Comparison of ENCODE assay signal across 1 cellular context in the genomic region with DNA sequence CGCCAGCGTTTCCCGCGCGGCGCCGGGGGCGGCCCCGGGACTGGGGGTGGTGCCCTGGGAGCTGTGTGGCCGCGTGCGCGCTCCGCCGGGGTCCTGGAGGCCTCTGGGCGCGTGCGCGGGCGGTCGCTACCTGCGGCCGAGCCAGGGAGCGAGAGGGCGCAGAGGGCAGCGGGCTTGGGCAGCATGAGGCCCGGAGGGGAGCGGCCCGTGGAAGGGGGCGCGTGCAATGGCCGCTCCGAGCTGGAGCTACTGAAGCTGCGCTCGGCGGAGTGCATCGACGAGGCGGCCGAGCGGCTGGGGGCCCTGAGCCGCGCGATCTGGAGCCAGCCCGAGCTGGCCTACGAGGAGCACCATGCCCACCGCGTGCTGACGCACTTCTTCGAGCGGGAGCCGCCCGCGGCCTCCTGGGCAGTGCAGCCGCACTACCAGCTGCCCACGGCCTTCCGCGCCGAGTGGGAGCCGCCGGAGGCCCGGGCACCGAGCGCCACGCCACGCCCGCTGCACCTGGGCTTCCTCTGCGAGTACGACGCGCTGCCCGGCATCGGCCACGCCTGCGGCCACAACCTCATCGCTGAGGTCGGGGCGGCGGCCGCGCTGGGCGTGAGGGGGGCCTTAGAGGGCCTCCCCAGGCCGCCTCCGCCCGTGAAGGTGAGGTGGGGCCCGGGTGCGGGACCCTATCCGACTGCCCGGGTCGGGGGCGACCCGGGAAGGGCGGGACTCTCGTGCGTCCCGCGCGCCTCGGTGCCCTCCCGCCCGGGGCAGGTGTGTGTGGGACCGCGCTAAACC.
TF ChIP-seq lines count a peak whose summit lies in the region.

A gene with protein sequence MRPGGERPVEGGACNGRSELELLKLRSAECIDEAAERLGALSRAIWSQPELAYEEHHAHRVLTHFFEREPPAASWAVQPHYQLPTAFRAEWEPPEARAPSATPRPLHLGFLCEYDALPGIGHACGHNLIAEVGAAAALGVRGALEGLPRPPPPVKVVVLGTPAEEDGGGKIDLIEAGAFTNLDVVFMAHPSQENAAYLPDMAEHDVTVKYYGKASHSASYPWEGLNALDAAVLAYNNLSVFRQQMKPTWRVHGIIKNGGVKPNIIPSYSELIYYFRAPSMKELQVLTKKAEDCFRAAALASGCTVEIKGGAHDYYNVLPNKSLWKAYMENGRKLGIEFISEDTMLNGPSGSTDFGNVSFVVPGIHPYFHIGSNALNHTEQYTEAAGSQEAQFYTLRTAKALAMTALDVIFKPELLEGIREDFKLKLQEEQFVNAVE (plus strand): TSS at position 94 of the 786 bp plus-strand sequence. CDS start 90 bp downstream, at position 184.

TF ChIP-seq in HepG2, 621 proteins besides CTCF, POLR2A, EP300 and RAD21 (continued from another document and continues in another):
- TF ChIP-seq, protein P1, sequence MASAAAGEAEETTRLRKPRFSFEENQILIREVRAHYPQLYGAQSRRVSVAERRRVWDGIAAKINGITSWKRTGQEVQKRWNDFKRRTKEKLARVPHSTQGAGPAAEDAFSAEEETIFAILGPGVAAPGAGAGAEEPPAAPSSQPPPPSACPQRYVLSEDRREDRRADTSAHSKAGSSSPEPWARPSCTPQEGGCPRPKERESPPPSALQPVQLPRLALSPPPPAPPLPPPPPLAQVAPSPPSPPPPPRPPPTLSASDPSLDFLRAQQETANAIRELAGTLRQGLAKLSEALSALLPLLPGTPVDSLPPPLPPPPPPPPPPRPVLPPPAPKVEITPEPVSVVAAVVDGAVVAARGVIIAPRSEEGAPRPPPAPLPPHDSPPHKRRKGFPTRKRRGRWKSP (CRISPR knock-in tag; IDR thresholded peaks at IDR 0.05) = peak; percentile 95
- no peak for TF ChIP-seq RBAK (CRISPR knock-in tag; IDR thresholded peaks at IDR 0.05)
- TF ChIP-seq KLF9 (CRISPR knock-in tag; IDR thresholded peaks at IDR 0.05; ENCODE audit: low read depth) = no peak
- TF ChIP-seq, protein P2, sequence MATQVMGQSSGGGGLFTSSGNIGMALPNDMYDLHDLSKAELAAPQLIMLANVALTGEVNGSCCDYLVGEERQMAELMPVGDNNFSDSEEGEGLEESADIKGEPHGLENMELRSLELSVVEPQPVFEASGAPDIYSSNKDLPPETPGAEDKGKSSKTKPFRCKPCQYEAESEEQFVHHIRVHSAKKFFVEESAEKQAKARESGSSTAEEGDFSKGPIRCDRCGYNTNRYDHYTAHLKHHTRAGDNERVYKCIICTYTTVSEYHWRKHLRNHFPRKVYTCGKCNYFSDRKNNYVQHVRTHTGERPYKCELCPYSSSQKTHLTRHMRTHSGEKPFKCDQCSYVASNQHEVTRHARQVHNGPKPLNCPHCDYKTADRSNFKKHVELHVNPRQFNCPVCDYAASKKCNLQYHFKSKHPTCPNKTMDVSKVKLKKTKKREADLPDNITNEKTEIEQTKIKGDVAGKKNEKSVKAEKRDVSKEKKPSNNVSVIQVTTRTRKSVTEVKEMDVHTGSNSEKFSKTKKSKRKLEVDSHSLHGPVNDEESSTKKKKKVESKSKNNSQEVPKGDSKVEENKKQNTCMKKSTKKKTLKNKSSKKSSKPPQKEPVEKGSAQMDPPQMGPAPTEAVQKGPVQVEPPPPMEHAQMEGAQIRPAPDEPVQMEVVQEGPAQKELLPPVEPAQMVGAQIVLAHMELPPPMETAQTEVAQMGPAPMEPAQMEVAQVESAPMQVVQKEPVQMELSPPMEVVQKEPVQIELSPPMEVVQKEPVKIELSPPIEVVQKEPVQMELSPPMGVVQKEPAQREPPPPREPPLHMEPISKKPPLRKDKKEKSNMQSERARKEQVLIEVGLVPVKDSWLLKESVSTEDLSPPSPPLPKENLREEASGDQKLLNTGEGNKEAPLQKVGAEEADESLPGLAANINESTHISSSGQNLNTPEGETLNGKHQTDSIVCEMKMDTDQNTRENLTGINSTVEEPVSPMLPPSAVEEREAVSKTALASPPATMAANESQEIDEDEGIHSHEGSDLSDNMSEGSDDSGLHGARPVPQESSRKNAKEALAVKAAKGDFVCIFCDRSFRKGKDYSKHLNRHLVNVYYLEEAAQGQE (IDR thresholded peaks at IDR 0.05; ENCODE audit: borderline replicate concordance in 1 of 2, low read depth in 1 of 2, low read length in 2 of 2) = no peak
- peak; percentile 41; the same call in 1 of the 2 replicates for TF ChIP-seq SIX4 (CRISPR knock-in tag; IDR thresholded peaks at IDR 0.05)
- no peak for TF ChIP-seq SP1 (IDR thresholded peaks at IDR 0.05)
- no peak for TF ChIP-seq SP1 (CRISPR knock-in tag; IDR thresholded peaks at IDR 0.05)
- no peak for TF ChIP-seq ZNF20 (CRISPR knock-in tag; IDR thresholded peaks at IDR 0.05)
- TF ChIP-seq NCOA1 (CRISPR knock-in tag; IDR thresholded peaks at IDR 0.05) = no peak
- TF ChIP-seq KDM5A (IDR thresholded peaks at IDR 0.05; ENCODE audit: borderline replicate concordance, low read length) = no peak
- TF ChIP-seq, protein P3, sequence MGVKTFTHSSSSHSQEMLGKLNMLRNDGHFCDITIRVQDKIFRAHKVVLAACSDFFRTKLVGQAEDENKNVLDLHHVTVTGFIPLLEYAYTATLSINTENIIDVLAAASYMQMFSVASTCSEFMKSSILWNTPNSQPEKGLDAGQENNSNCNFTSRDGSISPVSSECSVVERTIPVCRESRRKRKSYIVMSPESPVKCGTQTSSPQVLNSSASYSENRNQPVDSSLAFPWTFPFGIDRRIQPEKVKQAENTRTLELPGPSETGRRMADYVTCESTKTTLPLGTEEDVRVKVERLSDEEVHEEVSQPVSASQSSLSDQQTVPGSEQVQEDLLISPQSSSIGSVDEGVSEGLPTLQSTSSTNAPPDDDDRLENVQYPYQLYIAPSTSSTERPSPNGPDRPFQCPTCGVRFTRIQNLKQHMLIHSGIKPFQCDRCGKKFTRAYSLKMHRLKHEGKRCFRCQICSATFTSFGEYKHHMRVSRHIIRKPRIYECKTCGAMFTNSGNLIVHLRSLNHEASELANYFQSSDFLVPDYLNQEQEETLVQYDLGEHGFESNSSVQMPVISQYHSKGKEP (CRISPR knock-in tag; IDR thresholded peaks at IDR 0.05) = peak; percentile 82
- TF ChIP-seq ZNF768 (CRISPR knock-in tag; IDR thresholded peaks at IDR 0.05) = peak; percentile 78; the same call in 1 of the 2 replicates
- TF ChIP-seq, protein P4, sequence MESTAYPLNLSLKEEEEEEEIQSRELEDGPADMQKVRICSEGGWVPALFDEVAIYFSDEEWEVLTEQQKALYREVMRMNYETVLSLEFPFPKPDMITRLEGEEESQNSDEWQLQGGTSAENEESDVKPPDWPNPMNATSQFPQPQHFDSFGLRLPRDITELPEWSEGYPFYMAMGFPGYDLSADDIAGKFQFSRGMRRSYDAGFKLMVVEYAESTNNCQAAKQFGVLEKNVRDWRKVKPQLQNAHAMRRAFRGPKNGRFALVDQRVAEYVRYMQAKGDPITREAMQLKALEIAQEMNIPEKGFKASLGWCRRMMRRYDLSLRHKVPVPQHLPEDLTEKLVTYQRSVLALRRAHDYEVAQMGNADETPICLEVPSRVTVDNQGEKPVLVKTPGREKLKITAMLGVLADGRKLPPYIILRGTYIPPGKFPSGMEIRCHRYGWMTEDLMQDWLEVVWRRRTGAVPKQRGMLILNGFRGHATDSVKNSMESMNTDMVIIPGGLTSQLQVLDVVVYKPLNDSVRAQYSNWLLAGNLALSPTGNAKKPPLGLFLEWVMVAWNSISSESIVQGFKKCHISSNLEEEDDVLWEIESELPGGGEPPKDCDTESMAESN (CRISPR knock-in tag; conservative IDR thresholded peaks at IDR 0.05) = peak; percentile 94
- TF ChIP-seq ATF7 (IDR thresholded peaks at IDR 0.05) = no peak
- TF ChIP-seq ATF7 (CRISPR knock-in tag; IDR thresholded peaks at IDR 0.05) = no peak
- TF ChIP-seq FOXO1 (CRISPR knock-in tag; IDR thresholded peaks at IDR 0.05) = peak; percentile 44
- TF ChIP-seq CREB1 (IDR thresholded peaks at IDR 0.05) = no peak
- TF ChIP-seq CREB1 (CRISPR knock-in tag; IDR thresholded peaks at IDR 0.05) = no peak
- no peak; the same call in 1 of the 2 replicates for TF ChIP-seq KDM3A (CRISPR knock-in tag; IDR thresholded peaks at IDR 0.05; ENCODE audit: low read depth)
- peak; percentile 86; the same call in 1 of the 2 replicates for TF ChIP-seq ZNF713 (CRISPR knock-in tag; IDR thresholded peaks at IDR 0.05)
- TF ChIP-seq SNRNP70 (IDR thresholded peaks at IDR 0.05; ENCODE audit: low read depth, low read length) = no peak
- TF ChIP-seq, protein P5, sequence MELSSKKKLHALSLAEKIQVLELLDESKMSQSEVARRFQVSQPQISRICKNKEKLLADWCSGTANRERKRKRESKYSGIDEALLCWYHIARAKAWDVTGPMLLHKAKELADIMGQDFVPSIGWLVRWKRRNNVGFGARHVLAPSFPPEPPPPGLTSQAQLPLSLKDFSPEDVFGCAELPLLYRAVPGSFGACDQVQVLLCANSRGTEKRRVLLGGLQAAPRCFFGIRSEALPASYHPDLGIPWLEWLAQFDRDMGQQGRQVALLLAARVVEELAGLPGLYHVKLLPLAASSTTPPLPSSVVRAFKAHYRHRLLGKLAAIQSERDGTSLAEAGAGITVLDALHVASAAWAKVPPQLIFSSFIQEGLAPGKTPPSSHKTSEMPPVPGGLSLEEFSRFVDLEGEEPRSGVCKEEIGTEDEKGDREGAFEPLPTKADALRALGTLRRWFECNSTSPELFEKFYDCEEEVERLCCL (CRISPR knock-in tag; IDR thresholded peaks at IDR 0.05; ENCODE audit: borderline replicate concordance) = no peak
- TF ChIP-seq ZNF552 (CRISPR knock-in tag; IDR thresholded peaks at IDR 0.05; ENCODE audit: borderline replicate concordance) = peak; percentile 90; the same call in 1 of the 2 replicates
- TF ChIP-seq ZNF337 (CRISPR knock-in tag; IDR thresholded peaks at IDR 0.05; ENCODE audit: borderline replicate concordance, low read depth) = no peak
- peak; percentile 57; the same call in 1 of the 2 replicates for TF ChIP-seq ELF3 (CRISPR knock-in tag; IDR thresholded peaks at IDR 0.05)
- no peak; the same call in 1 of the 2 replicates for TF ChIP-seq GATAD2A (CRISPR knock-in tag; IDR thresholded peaks at IDR 0.05)
- peak; percentile 94; the same call in 1 of the 2 replicates for TF ChIP-seq NFKB2 (CRISPR knock-in tag; IDR thresholded peaks at IDR 0.05; ENCODE audit: borderline replicate concordance)
- TF ChIP-seq ZNF589 (CRISPR knock-in tag; conservative IDR thresholded peaks at IDR 0.05) = peak; percentile 44; the same call in 1 of the 2 replicates
- no peak; the same call in 1 of the 2 replicates for TF ChIP-seq ERF (CRISPR knock-in tag; IDR thresholded peaks at IDR 0.05)
- TF ChIP-seq ZNF10 (CRISPR knock-in tag; IDR thresholded peaks at IDR 0.05; ENCODE audit: borderline replicate concordance, low read depth) = no peak
- TF ChIP-seq ZSCAN20 (CRISPR knock-in tag; IDR thresholded peaks at IDR 0.05; ENCODE audit: borderline replicate concordance) = peak; percentile 90; the same call in 1 of the 2 replicates
- TF ChIP-seq FOSL2 (CRISPR knock-in tag; IDR thresholded peaks at IDR 0.05) = peak; percentile 12; the same call in 1 of the 2 replicates
- TF ChIP-seq MAZ (IDR thresholded peaks at IDR 0.05; ENCODE audit: borderline replicate concordance, low read depth, low read length) = no peak; the same call in 1 of the 2 replicates
- peak; percentile 88 for TF ChIP-seq MAZ (CRISPR knock-in tag; IDR thresholded peaks at IDR 0.05; ENCODE audit: low read depth)
- TF ChIP-seq ZNF792 (CRISPR knock-in tag; IDR thresholded peaks at IDR 0.05) = no peak
- TF ChIP-seq, protein P6, sequence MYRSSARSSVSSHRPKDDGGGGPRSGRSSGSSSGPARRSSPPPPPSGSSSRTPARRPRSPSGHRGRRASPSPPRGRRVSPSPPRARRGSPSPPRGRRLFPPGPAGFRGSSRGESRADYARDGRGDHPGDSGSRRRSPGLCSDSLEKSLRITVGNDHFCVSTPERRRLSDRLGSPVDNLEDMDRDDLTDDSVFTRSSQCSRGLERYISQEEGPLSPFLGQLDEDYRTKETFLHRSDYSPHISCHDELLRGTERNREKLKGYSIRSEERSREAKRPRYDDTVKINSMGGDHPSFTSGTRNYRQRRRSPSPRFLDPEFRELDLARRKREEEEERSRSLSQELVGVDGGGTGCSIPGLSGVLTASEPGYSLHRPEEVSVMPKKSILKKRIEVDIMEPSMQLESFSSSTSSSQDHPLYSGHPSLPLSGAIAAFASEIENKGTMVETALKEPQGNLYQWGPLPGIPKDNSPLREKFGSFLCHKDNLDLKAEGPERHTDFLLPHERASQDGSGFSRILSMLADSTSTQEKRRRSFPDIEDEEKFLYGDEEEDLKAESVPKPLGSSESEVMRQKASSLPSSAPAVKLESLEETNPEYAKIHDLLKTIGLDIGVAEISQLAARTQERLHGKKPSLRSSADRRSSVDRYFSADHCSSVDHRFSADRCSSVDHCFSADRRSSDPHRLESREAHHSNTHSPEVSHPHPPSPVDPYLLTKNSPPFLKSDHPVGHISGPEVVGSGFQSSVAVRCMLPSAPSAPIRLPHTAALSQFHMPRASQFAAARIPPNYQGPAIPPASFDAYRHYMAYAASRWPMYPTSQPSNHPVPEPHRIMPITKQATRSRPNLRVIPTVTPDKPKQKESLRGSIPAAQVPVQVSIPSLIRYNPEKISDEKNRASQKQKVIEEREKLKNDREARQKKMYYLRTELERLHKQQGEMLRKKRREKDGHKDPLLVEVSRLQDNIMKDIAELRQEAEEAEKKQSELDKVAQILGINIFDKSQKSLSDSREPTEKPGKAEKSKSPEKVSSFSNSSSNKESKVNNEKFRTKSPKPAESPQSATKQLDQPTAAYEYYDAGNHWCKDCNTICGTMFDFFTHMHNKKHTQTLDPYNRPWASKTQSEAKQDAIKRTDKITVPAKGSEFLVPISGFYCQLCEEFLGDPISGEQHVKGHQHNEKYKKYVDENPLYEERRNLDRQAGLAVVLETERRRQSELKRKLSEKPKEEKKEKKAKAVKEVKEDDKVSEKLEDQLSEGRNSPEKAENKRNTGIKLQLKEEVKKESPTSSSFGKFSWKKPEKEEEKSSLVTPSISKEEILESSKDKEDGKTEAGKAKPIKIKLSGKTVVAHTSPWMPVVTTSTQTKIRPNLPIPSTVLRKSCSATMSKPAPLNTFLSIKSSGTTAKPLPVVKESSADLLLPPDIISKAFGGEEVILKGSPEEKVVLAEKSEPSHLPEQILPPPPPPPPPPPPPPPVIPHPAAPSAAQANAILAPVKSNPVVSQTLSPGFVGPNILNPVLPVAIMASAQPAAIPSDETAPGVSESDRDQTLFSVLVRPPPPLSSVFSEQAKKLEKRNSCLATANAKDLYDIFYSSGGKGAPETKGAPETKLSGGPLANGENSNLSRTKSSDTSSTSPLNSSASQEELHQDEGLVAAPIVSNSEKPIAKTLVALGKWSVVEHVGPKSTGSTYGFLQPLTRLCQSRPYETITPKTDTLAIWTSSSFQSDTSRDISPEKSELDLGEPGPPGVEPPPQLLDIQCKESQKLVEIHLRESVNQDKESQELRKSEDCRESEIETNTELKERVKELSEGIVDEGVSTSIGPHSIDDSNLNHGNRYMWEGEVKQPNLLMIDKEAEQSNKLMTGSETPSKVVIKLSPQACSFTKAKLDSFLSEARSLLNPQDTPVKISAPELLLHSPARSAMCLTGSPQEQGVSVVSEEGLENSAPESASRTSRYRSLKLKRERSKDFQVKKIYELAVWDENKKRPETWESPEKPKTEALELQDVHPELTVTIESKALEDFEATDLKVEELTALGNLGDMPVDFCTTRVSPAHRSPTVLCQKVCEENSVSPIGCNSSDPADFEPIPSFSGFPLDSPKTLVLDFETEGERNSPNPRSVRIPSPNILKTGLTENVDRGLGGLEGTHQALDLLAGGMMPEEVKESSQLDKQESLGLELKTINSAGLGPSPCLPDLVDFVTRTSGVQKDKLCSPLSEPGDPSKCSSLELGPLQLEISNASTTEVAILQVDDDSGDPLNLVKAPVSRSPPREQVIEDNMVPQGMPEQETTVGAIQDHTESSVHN (CRISPR knock-in tag; IDR thresholded peaks at IDR 0.05) = no peak
- no peak for TF ChIP-seq ATRX (CRISPR knock-in tag; IDR thresholded peaks at IDR 0.05; ENCODE audit: borderline replicate concordance)
- TF ChIP-seq ZNF230 (CRISPR knock-in tag; IDR thresholded peaks at IDR 0.05) = peak; percentile 84
- TF ChIP-seq RFXAP (CRISPR knock-in tag; IDR thresholded peaks at IDR 0.05; ENCODE audit: borderline replicate concordance) = peak; percentile 60
- TF ChIP-seq TBX3 (IDR thresholded peaks at IDR 0.05; ENCODE audit: borderline replicate concordance) = no peak
- TF ChIP-seq ZNF569 (CRISPR knock-in tag; IDR thresholded peaks at IDR 0.05; ENCODE audit: borderline replicate concordance) = no peak
